Comparison of ENCODE assay signal across 1 cellular context in the genomic region with DNA sequence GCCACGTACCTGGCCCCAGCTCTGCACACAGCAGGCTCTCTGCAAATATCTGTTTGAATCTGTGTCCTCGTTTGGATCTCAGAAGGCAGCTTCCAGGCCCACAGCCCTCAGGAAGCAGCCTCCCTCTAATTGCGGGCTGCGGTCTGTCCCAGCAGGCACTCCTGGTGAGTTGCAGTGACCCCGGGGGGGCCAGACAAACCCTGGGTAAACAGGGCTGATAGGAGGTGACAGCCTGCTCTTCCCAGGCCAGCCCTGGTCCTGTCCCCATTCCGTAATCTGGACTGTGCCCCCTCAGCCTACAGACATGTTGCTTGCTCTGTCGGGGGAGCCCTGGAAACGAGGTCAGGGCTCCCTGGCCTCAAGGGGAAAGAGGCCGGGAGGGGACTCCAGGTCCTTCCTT.
TF ChIP-seq lines count a peak whose summit lies in the region.

No MANE protein-coding gene starts in this region.

TF ChIP-seq in HepG2, 621 proteins besides CTCF, POLR2A, EP300 and RAD21 (continued from another document and continues in another):
- TF ChIP-seq, protein P1, sequence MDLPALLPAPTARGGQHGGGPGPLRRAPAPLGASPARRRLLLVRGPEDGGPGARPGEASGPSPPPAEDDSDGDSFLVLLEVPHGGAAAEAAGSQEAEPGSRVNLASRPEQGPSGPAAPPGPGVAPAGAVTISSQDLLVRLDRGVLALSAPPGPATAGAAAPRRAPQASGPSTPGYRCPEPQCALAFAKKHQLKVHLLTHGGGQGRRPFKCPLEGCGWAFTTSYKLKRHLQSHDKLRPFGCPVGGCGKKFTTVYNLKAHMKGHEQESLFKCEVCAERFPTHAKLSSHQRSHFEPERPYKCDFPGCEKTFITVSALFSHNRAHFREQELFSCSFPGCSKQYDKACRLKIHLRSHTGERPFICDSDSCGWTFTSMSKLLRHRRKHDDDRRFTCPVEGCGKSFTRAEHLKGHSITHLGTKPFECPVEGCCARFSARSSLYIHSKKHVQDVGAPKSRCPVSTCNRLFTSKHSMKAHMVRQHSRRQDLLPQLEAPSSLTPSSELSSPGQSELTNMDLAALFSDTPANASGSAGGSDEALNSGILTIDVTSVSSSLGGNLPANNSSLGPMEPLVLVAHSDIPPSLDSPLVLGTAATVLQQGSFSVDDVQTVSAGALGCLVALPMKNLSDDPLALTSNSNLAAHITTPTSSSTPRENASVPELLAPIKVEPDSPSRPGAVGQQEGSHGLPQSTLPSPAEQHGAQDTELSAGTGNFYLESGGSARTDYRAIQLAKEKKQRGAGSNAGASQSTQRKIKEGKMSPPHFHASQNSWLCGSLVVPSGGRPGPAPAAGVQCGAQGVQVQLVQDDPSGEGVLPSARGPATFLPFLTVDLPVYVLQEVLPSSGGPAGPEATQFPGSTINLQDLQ (CRISPR knock-in tag; IDR thresholded peaks at IDR 0.05), result no peak
- TF ChIP-seq ZNF232 (CRISPR knock-in tag; IDR thresholded peaks at IDR 0.05; ENCODE audit: borderline replicate concordance), result no peak
- TF ChIP-seq ZNF383 (CRISPR knock-in tag; IDR thresholded peaks at IDR 0.05; ENCODE audit: borderline replicate concordance), result no peak
- TF ChIP-seq GATA4 (IDR thresholded peaks at IDR 0.05; ENCODE audit: borderline replicate concordance, low read depth), result no peak
- peak; percentile 48; the same call in 1 of the 2 replicates for TF ChIP-seq ZNF451 (CRISPR knock-in tag; IDR thresholded peaks at IDR 0.05)
- TF ChIP-seq SRY (CRISPR knock-in tag; IDR thresholded peaks at IDR 0.05), result no peak
- TF ChIP-seq IRX3 (CRISPR knock-in tag; IDR thresholded peaks at IDR 0.05; ENCODE audit: borderline replicate concordance, low read depth), result no peak
- TF ChIP-seq HES4 (CRISPR knock-in tag; IDR thresholded peaks at IDR 0.05; ENCODE audit: borderline replicate concordance), result 0 out of 2 replicates have a peak, but pooled peaks have one; percentile 42
- no peak for TF ChIP-seq FOXA1 (IDR thresholded peaks at IDR 0.05)
- peak; percentile 96 for TF ChIP-seq FOXA1 (CRISPR knock-in tag; IDR thresholded peaks at IDR 0.05)
- TF ChIP-seq PAWR (CRISPR knock-in tag; IDR thresholded peaks at IDR 0.05; ENCODE audit: borderline replicate concordance), result no peak
- TF ChIP-seq RELA (CRISPR knock-in tag; IDR thresholded peaks at IDR 0.05), result no peak
- TF ChIP-seq HHEX (CRISPR knock-in tag; IDR thresholded peaks at IDR 0.05), result no peak
- no peak for TF ChIP-seq TSC22D2 (CRISPR knock-in tag; IDR thresholded peaks at IDR 0.05; ENCODE audit: borderline replicate concordance)
- peak; percentile 65; the same call in 1 of the 2 replicates for TF ChIP-seq ZFP91 (CRISPR knock-in tag; IDR thresholded peaks at IDR 0.05; ENCODE audit: borderline replicate concordance)
- no peak for TF ChIP-seq ZFAT (CRISPR knock-in tag; conservative IDR thresholded peaks at IDR 0.05)
- TF ChIP-seq NFKB2 (CRISPR knock-in tag; IDR thresholded peaks at IDR 0.05; ENCODE audit: borderline replicate concordance), result peak; percentile 33; the same call in 1 of the 2 replicates
- no peak for TF ChIP-seq YEATS2 (CRISPR knock-in tag; IDR thresholded peaks at IDR 0.05; ENCODE audit: borderline replicate concordance)
- TF ChIP-seq KDM5B (CRISPR knock-in tag; IDR thresholded peaks at IDR 0.05; ENCODE audit: borderline replicate concordance), result peak; percentile 26; the same call in 1 of the 2 replicates
- TF ChIP-seq ZNF496 (CRISPR knock-in tag; IDR thresholded peaks at IDR 0.05; ENCODE audit: insufficient replicate concordance), result no peak
- TF ChIP-seq ARNTL (CRISPR knock-in tag; IDR thresholded peaks at IDR 0.05), result no peak
- peak; percentile 81 for TF ChIP-seq RXRA (CRISPR knock-in tag; IDR thresholded peaks at IDR 0.05)
- no peak for TF ChIP-seq THYN1 (CRISPR knock-in tag; IDR thresholded peaks at IDR 0.05; ENCODE audit: borderline replicate concordance, low read depth)
- TF ChIP-seq ZNF484 (CRISPR knock-in tag; IDR thresholded peaks at IDR 0.05; ENCODE audit: borderline replicate concordance, low read depth), result no peak
- TF ChIP-seq, protein P2, sequence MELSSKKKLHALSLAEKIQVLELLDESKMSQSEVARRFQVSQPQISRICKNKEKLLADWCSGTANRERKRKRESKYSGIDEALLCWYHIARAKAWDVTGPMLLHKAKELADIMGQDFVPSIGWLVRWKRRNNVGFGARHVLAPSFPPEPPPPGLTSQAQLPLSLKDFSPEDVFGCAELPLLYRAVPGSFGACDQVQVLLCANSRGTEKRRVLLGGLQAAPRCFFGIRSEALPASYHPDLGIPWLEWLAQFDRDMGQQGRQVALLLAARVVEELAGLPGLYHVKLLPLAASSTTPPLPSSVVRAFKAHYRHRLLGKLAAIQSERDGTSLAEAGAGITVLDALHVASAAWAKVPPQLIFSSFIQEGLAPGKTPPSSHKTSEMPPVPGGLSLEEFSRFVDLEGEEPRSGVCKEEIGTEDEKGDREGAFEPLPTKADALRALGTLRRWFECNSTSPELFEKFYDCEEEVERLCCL (CRISPR knock-in tag; IDR thresholded peaks at IDR 0.05; ENCODE audit: borderline replicate concordance), result no peak
- TF ChIP-seq TARDBP (CRISPR knock-in tag; IDR thresholded peaks at IDR 0.05), result peak; percentile 68; the same call in 1 of the 2 replicates
- TF ChIP-seq KDM5A (IDR thresholded peaks at IDR 0.05; ENCODE audit: borderline replicate concordance, low read length), result no peak
- TF ChIP-seq ZNF792 (CRISPR knock-in tag; IDR thresholded peaks at IDR 0.05), result no peak
- TF ChIP-seq ZSCAN22 (CRISPR knock-in tag; IDR thresholded peaks at IDR 0.05), result no peak
- no peak for TF ChIP-seq U2AF1 (optimal IDR thresholded peaks at IDR 0.05; ENCODE audit: low read depth, low read length)
- TF ChIP-seq ZNF253 (CRISPR knock-in tag; IDR thresholded peaks at IDR 0.05; ENCODE audit: borderline replicate concordance), result no peak
- TF ChIP-seq PAX8 (CRISPR knock-in tag; IDR thresholded peaks at IDR 0.05; ENCODE audit: borderline replicate concordance), result no peak
- TF ChIP-seq GMEB1 (CRISPR knock-in tag; IDR thresholded peaks at IDR 0.05; ENCODE audit: borderline replicate concordance), result no peak
- TF ChIP-seq ZBTB34 (CRISPR knock-in tag; IDR thresholded peaks at IDR 0.05), result no peak
- no peak for TF ChIP-seq SALL2 (CRISPR knock-in tag; IDR thresholded peaks at IDR 0.05)
- TF ChIP-seq ZNF547 (CRISPR knock-in tag; IDR thresholded peaks at IDR 0.05), result no peak
- TF ChIP-seq DPF2 (CRISPR knock-in tag; IDR thresholded peaks at IDR 0.05; ENCODE audit: borderline replicate concordance, low read depth), result peak; percentile 34; the same call in 1 of the 2 replicates
- TF ChIP-seq, protein P3, sequence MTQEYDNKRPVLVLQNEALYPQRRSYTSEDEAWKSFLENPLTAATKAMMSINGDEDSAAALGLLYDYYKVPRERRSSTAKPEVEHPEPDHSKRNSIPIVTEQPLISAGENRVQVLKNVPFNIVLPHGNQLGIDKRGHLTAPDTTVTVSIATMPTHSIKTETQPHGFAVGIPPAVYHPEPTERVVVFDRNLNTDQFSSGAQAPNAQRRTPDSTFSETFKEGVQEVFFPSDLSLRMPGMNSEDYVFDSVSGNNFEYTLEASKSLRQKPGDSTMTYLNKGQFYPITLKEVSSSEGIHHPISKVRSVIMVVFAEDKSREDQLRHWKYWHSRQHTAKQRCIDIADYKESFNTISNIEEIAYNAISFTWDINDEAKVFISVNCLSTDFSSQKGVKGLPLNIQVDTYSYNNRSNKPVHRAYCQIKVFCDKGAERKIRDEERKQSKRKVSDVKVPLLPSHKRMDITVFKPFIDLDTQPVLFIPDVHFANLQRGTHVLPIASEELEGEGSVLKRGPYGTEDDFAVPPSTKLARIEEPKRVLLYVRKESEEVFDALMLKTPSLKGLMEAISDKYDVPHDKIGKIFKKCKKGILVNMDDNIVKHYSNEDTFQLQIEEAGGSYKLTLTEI (CRISPR knock-in tag; conservative IDR thresholded peaks at IDR 0.05), result no peak
- TF ChIP-seq ZNF12 (CRISPR knock-in tag; IDR thresholded peaks at IDR 0.05), result no peak
- TF ChIP-seq, protein P4, sequence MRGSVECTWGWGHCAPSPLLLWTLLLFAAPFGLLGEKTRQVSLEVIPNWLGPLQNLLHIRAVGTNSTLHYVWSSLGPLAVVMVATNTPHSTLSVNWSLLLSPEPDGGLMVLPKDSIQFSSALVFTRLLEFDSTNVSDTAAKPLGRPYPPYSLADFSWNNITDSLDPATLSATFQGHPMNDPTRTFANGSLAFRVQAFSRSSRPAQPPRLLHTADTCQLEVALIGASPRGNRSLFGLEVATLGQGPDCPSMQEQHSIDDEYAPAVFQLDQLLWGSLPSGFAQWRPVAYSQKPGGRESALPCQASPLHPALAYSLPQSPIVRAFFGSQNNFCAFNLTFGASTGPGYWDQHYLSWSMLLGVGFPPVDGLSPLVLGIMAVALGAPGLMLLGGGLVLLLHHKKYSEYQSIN (CRISPR knock-in tag; IDR thresholded peaks at IDR 0.05; ENCODE audit: borderline replicate concordance), result no peak
- no peak for TF ChIP-seq TMF1 (CRISPR knock-in tag; IDR thresholded peaks at IDR 0.05; ENCODE audit: low read depth)
- no peak for TF ChIP-seq MBD4 (IDR thresholded peaks at IDR 0.05; ENCODE audit: borderline replicate concordance, low read length)
- no peak for TF ChIP-seq MLLT10 (CRISPR knock-in tag; IDR thresholded peaks at IDR 0.05)
- TF ChIP-seq ZNF614 (CRISPR knock-in tag; IDR thresholded peaks at IDR 0.05; ENCODE audit: borderline replicate concordance), result no peak
- TF ChIP-seq ZNF652 (CRISPR knock-in tag; IDR thresholded peaks at IDR 0.05; ENCODE audit: borderline replicate concordance, low read depth), result no peak
- TF ChIP-seq ZNF775 (CRISPR knock-in tag; IDR thresholded peaks at IDR 0.05; ENCODE audit: borderline replicate concordance), result no peak
- TF ChIP-seq TEAD3 (CRISPR knock-in tag; optimal IDR thresholded peaks at IDR 0.05; ENCODE audit: borderline replicate concordance), result peak; percentile 40
- TF ChIP-seq ZNF136 (CRISPR knock-in tag; IDR thresholded peaks at IDR 0.05; ENCODE audit: low read depth), result no peak
- no peak for TF ChIP-seq ZNF460 (CRISPR knock-in tag; IDR thresholded peaks at IDR 0.05; ENCODE audit: borderline replicate concordance)
- 0 out of 2 replicates have a peak, but pooled peaks have one; percentile 39 for TF ChIP-seq ZNF331 (CRISPR knock-in tag; IDR thresholded peaks at IDR 0.05)
- TF ChIP-seq, protein P5, sequence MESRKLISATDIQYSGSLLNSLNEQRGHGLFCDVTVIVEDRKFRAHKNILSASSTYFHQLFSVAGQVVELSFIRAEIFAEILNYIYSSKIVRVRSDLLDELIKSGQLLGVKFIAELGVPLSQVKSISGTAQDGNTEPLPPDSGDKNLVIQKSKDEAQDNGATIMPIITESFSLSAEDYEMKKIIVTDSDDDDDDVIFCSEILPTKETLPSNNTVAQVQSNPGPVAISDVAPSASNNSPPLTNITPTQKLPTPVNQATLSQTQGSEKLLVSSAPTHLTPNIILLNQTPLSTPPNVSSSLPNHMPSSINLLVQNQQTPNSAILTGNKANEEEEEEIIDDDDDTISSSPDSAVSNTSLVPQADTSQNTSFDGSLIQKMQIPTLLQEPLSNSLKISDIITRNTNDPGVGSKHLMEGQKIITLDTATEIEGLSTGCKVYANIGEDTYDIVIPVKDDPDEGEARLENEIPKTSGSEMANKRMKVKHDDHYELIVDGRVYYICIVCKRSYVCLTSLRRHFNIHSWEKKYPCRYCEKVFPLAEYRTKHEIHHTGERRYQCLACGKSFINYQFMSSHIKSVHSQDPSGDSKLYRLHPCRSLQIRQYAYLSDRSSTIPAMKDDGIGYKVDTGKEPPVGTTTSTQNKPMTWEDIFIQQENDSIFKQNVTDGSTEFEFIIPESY (CRISPR knock-in tag; IDR thresholded peaks at IDR 0.05), result no peak
- TF ChIP-seq SMYD3 (CRISPR knock-in tag; IDR thresholded peaks at IDR 0.05), result no peak
- no peak for TF ChIP-seq ZNF615 (CRISPR knock-in tag; IDR thresholded peaks at IDR 0.05; ENCODE audit: borderline replicate concordance)
- TF ChIP-seq GATAD2A (CRISPR knock-in tag; IDR thresholded peaks at IDR 0.05), result peak; percentile 66; the same call in 1 of the 2 replicates
- no peak; the same call in 1 of the 2 replicates for TF ChIP-seq RFXAP (CRISPR knock-in tag; IDR thresholded peaks at IDR 0.05; ENCODE audit: borderline replicate concordance)
- no peak for TF ChIP-seq WIZ (CRISPR knock-in tag; IDR thresholded peaks at IDR 0.05)
- no peak for TF ChIP-seq ZNF121 (CRISPR knock-in tag; IDR thresholded peaks at IDR 0.05)
- no peak for TF ChIP-seq BHLHE40 (IDR thresholded peaks at IDR 0.05; ENCODE audit: low read length)
- TF ChIP-seq PAF1 (CRISPR knock-in tag; IDR thresholded peaks at IDR 0.05), result no peak
